Comparison of ENCODE assay signal across 27 cellular contexts in the genomic region with DNA sequence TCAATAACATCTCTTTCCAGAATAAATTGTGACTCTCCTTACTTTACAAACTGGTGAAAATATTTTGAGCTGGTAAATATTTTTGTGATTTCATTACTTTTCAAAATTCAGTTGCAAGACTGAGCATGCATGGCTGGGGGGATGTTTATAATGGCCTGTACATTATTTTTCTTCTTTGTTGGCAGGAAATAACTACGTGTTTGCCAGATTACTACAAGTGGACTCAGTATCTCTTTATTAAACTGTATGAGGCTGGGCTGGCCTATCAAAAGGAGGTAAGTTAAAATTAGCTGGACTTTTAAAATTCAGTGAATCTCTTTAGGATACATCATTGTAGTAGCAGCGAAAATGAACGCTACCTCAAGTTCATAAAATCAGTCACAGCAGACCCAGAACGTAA.
"Had no signal": no experiment of that assay in that cellular context is flagged by ENCODE, and none has a peak within 500 bp of the region (broad histone marks: within the 10 kb centered on the region; RNA-seq: fewer than 3 reads in every experiment).

No MANE protein-coding gene starts in this region.

- H3K27me3 ChIP-seq: ascending aorta, breast epithelium, dorsolateral prefrontal cortex, esophagus muscularis mucosa, gastroesophageal sphincter had no signal

- ATAC-seq: activated CD4-positive, alpha-beta T cell treated with anti-CD3 and anti-CD28 coated beads for 36 hours; activated naive CD4-positive, alpha-beta T cell treated with anti-CD3 and anti-CD28 coated beads, Interleukin-2, amount 50 U/mL, for 72 hours; activated T-cell treated with anti-CD3 and anti-CD28 coated beads, Interleukin-2, amount 50 U/mL, for 72 hours; gastroesophageal sphincter had no signal

- FAIRE-seq: colon had no signal

- H3K9me3 ChIP-seq: ascending aorta, breast epithelium, esophagus muscularis mucosa, gastroesophageal sphincter had no signal

- H3K36me3 ChIP-seq: ascending aorta, breast epithelium had no signal

- H3K27ac ChIP-seq: ascending aorta, breast epithelium, dorsolateral prefrontal cortex, esophagus muscularis mucosa, gastroesophageal sphincter had no signal

- H3K4me1 Mint-ChIP-seq: activated CD4-positive, alpha-beta memory T cell treated with anti-CD3 and anti-CD28 coated beads, Interleukin-2, amount 10 ng/mL, durations not matched to agents 7 days and 5 days; activated CD4-positive, alpha-beta T cell treated with anti-CD3 and anti-CD28 coated beads for 36 hours; endodermal cell had no signal

- H3K27me3 Mint-ChIP-seq: activated CD4-positive, alpha-beta memory T cell treated with anti-CD3 and anti-CD28 coated beads, Interleukin-2, amount 10 ng/mL, durations not matched to agents 7 days and 5 days; activated CD4-positive, alpha-beta T cell treated with anti-CD3 and anti-CD28 coated beads for 36 hours; activated CD4-positive, alpha-beta T cell treated with anti-CD3 and anti-CD28 coated beads, Interleukin-2, amount 10 ng/mL, durations not matched to agents 7 days and 5 days; activated naive CD4-positive, alpha-beta T cell treated with anti-CD3 and anti-CD28 coated beads, Interleukin-2, amount 10 ng/mL, durations not matched to agents 7 days and 5 days; activated naive CD8-positive, alpha-beta T cell treated with anti-CD3 and anti-CD28 coated beads, Interleukin-2, amount 10 ng/mL, durations not matched to agents 7 days and 5 days; activated T-cell treated with anti-CD3 and anti-CD28 coated beads, Interleukin-2, amount 50 U/mL, for 24 hours; brain had no signal

- H3K4me3 ChIP-seq: ascending aorta, breast epithelium, dorsolateral prefrontal cortex, esophagus muscularis mucosa, gastroesophageal sphincter had no signal

- H3K27ac Mint-ChIP-seq: activated CD4-positive, alpha-beta memory T cell treated with anti-CD3 and anti-CD28 coated beads, Interleukin-2, amount 10 ng/mL, durations not matched to agents 7 days and 5 days; activated CD4-positive, alpha-beta T cell treated with anti-CD3 and anti-CD28 coated beads for 36 hours; activated CD4-positive, alpha-beta T cell treated with anti-CD3 and anti-CD28 coated beads, Interleukin-2, amount 10 ng/mL, durations not matched to agents 7 days and 5 days; activated naive CD4-positive, alpha-beta T cell treated with anti-CD3 and anti-CD28 coated beads, Interleukin-2, amount 10 ng/mL, durations not matched to agents 7 days and 5 days; activated naive CD4-positive, alpha-beta T cell treated with anti-CD3 and anti-CD28 coated beads, Interleukin-2, amount 50 U/mL, for 72 hours; activated naive CD8-positive, alpha-beta T cell treated with anti-CD3 and anti-CD28 coated beads, Interleukin-2, amount 10 ng/mL, durations not matched to agents 7 days and 5 days; activated T-cell treated with anti-CD3 and anti-CD28 coated beads, Interleukin-2, amount 50 U/mL, for 24 hours; activated T-cell treated with anti-CD3 and anti-CD28 coated beads, Interleukin-2, amount 50 U/mL, for 72 hours; brain; endodermal cell had no signal

- DNase-seq: activated CD4-positive, alpha-beta memory T cell treated with anti-CD3 and anti-CD28 coated beads, Interleukin-2, amount 10 ng/mL, durations not matched to agents 7 days and 5 days; activated CD4-positive, alpha-beta T cell treated with anti-CD3 and anti-CD28 coated beads for 36 hours; activated CD4-positive, alpha-beta T cell treated with anti-CD3 and anti-CD28 coated beads, Interleukin-2, amount 10 ng/mL, durations not matched to agents 7 days and 5 days; activated CD4-positive, alpha-beta T cell treated with anti-CD3 and anti-CD28 coated beads, Interleukin-2, amount 50 U/mL, for 4 hours; activated CD4-positive, CD25-positive, alpha-beta regulatory T cell; activated CD4-positive, CD25-positive, alpha-beta regulatory T cell treated with anti-CD3 and anti-CD28 coated beads, Interleukin-2, amount 50 U/mL, for 72 hours; activated CD8-positive, alpha-beta memory T cell treated with anti-CD3 and anti-CD28 coated beads, Interleukin-2, amount 50 U/mL, for 48 hours; activated gamma-delta T cell; activated naive CD4-positive, alpha-beta T cell; activated naive CD4-positive, alpha-beta T cell treated with anti-CD3 and anti-CD28 coated beads, Interleukin-2, amount 10 ng/mL, durations not matched to agents 7 days and 5 days; activated naive CD8-positive, alpha-beta T cell treated with anti-CD3 and anti-CD28 coated beads, Interleukin-2, amount 10 ng/mL, durations not matched to agents 7 days and 5 days; activated T-cell treated with anti-CD3 and anti-CD28 coated beads for 4 hours; activated T-cell treated with anti-CD3 and anti-CD28 coated beads, Interleukin-2, amount 50 U/mL, for 24 hours; activated T-cell treated with anti-CD3 and anti-CD28 coated beads, Interleukin-2, amount 50 U/mL, for 72 hours; dorsolateral prefrontal cortex; effector memory CD4-positive, alpha-beta T cell; endodermal cell; erythroblast; foreskin melanocyte; T-helper 2 cell had no signal

- H3K4me1 ChIP-seq: breast epithelium, esophagus muscularis mucosa, gastroesophageal sphincter had no signal

- H3K9me3 Mint-ChIP-seq: activated CD4-positive, alpha-beta memory T cell treated with anti-CD3 and anti-CD28 coated beads, Interleukin-2, amount 10 ng/mL, durations not matched to agents 7 days and 5 days; activated CD4-positive, alpha-beta T cell treated with anti-CD3 and anti-CD28 coated beads, Interleukin-2, amount 10 ng/mL, durations not matched to agents 7 days and 5 days; activated naive CD4-positive, alpha-beta T cell treated with anti-CD3 and anti-CD28 coated beads, Interleukin-2, amount 10 ng/mL, durations not matched to agents 7 days and 5 days; activated naive CD8-positive, alpha-beta T cell treated with anti-CD3 and anti-CD28 coated beads, Interleukin-2, amount 10 ng/mL, durations not matched to agents 7 days and 5 days; activated T-cell treated with anti-CD3 and anti-CD28 coated beads, Interleukin-2, amount 50 U/mL, for 24 hours; activated T-cell treated with anti-CD3 and anti-CD28 coated beads, Interleukin-2, amount 50 U/mL, for 72 hours had no signal

- H3K4me3 Mint-ChIP-seq: activated CD4-positive, alpha-beta memory T cell treated with anti-CD3 and anti-CD28 coated beads, Interleukin-2, amount 10 ng/mL, durations not matched to agents 7 days and 5 days; activated CD4-positive, alpha-beta T cell treated with anti-CD3 and anti-CD28 coated beads for 36 hours; activated CD4-positive, alpha-beta T cell treated with anti-CD3 and anti-CD28 coated beads, Interleukin-2, amount 10 ng/mL, durations not matched to agents 7 days and 5 days; activated naive CD4-positive, alpha-beta T cell treated with anti-CD3 and anti-CD28 coated beads, Interleukin-2, amount 10 ng/mL, durations not matched to agents 7 days and 5 days; activated naive CD8-positive, alpha-beta T cell treated with anti-CD3 and anti-CD28 coated beads, Interleukin-2, amount 10 ng/mL, durations not matched to agents 7 days and 5 days; activated T-cell treated with anti-CD3 and anti-CD28 coated beads, Interleukin-2, amount 50 U/mL, for 24 hours; activated T-cell treated with anti-CD3 and anti-CD28 coated beads, Interleukin-2, amount 50 U/mL, for 72 hours; brain; endodermal cell had no signal
